8 cellular contexts compared by ENCODE assay signal in genomic region chr11:122883682-122883981, GRCh38. TPM values are rescaled to one million over a fixed set of nuclear protein-coding genes. Genes with fewer than 3 reads are reported as not detected.
DNase-seq lines count a peak whose midpoint lies in the region; ATAC-seq and TF ChIP-seq lines count a peak whose summit lies in the region.

No MANE protein-coding gene starts in this region.

- H3K27me3 Mint-ChIP-seq in chondrocyte (ENCODE audit: low read depth) = no peaks in the 10 kb centered on the region

- peaks cover 19% of the 10 kb centered on the region for H3K4me1 Mint-ChIP-seq in chondrocyte (ENCODE audit: low read depth)

- H3K9me3 ChIP-seq in heart left ventricle (no peaks in the 10 kb centered on the region), mucosa of stomach (ENCODE audit: control insufficient read depth, low read length) (no peaks in the 10 kb centered on the region), adrenal gland (replicated peaks in 1 of 3) (no peaks in the 10 kb centered on the region)

- peak overlapping the region in 10 of 12 donors; percentile 61 to 78 (median 72) for H3K4me3 ChIP-seq in heart left ventricle
- H3K4me3 ChIP-seq in mucosa of stomach (ENCODE audit: low read length) = no peak overlapping the region
- H3K4me3 ChIP-seq in urinary bladder (ENCODE audit: low read depth, low read length) = peak overlapping the region; percentile 83
- H3K4me3 ChIP-seq in adrenal gland = peak overlapping the region in 1 of 4 donors; percentile 56

- TF ChIP-seq POLR2A in heart left ventricle (IDR thresholded peaks at IDR 0.05) (no peak), adrenal gland (IDR thresholded peaks at IDR 0.05) (no peak)

- H3K4me3 Mint-ChIP-seq in chondrocyte (ENCODE audit: unreplicated experiment) = peak overlapping the region; percentile 83

- no peak for TF ChIP-seq CTCF in heart left ventricle (IDR thresholded peaks at IDR 0.05)
- TF ChIP-seq CTCF in chondrocyte (IDR thresholded peaks at IDR 0.05) = no peak
- no peak for TF ChIP-seq CTCF in adrenal gland (IDR thresholded peaks at IDR 0.05)

- H3K9ac ChIP-seq in mucosa of stomach (ENCODE audit: low read length) = peak overlapping the region; percentile 72

- DNase-seq in heart left ventricle = no peak
- no peak for DNase-seq in left ventricle myocardium superior
- DNase-seq in chondrocyte (ENCODE audit: low spot score) = no peak
- DNase-seq in adrenal gland = no peak
- no peak for DNase-seq in NCI-H1417 (lab: John Stamatoyannopoulos, UW)
- no peak for DNase-seq in NCI-H510A treated with DMSO at 0.1 percent for 48 hours (lab: John Stamatoyannopoulos, UW)

- peaks cover 6% of the 10 kb centered on the region for H3K36me3 Mint-ChIP-seq in chondrocyte (ENCODE audit: low read depth)

- H3K36me3 ChIP-seq in heart left ventricle (peaks cover 0 to 7% (median 0%) of the 10 kb centered on the region in 9 donors), mucosa of stomach (ENCODE audit: control insufficient read depth, insufficient read depth, low read length) (no peaks in the 10 kb centered on the region), urinary bladder (ENCODE audit: insufficient read depth) (no peaks in the 10 kb centered on the region), adrenal gland (replicated peaks in 1 of 2) (no peaks in the 10 kb centered on the region)

- peaks cover 0 to 14% (median 1%) of the 10 kb centered on the region in 12 donors for H3K4me1 ChIP-seq in heart left ventricle
- peaks cover 8% of the 10 kb centered on the region for H3K4me1 ChIP-seq in mucosa of stomach (ENCODE audit: control insufficient read depth, insufficient read depth, low read length)
- H3K4me1 ChIP-seq in urinary bladder (ENCODE audit: insufficient read depth) = no peaks in the 10 kb centered on the region
- no peaks in the 10 kb centered on the region for H3K4me1 ChIP-seq in adrenal gland (replicated peaks in 1 of 2)

- peak overlapping the region; percentile 95 for H3K27ac Mint-ChIP-seq in chondrocyte (ENCODE audit: unreplicated experiment)

- intact Hi-C loops in heart left ventricle (cut with DNase I) = no loop called here
- intact Hi-C loops in left ventricle myocardium superior (cut with micrococcal nuclease) = no loop called here
- intact Hi-C loops in adrenal gland (cut with DNase I) = no loop called here

- ATAC-seq in heart left ventricle = no peak
- ATAC-seq in left ventricle myocardium superior = no peak

- H3K27me3 ChIP-seq in heart left ventricle (peaks cover 0 to 18% (median 5%) of the 10 kb centered on the region in 9 donors), mucosa of stomach (ENCODE audit: control insufficient read depth, insufficient read depth, low read length) (peaks cover 17% of the 10 kb centered on the region), adrenal gland (peaks cover 7% of the 10 kb centered on the region)

- no peaks in the 10 kb centered on the region for H3K9me3 Mint-ChIP-seq in chondrocyte (ENCODE audit: low read depth)

- WGBS in heart left ventricle, 4 donors = 64 to 75% (median 71%) methylated on average over 3 of the region's 3 CpGs
- 44% methylated on average over 3 of the region's 3 CpGs for WGBS in urinary bladder
- WGBS in adrenal gland, 4 donors = 51 to 67% (median 62%) methylated on average over 3 of the region's 3 CpGs

- H3K27ac ChIP-seq in heart left ventricle (peak overlapping the region in 6 of 12 donors; percentile 66 to 79 (median 78)), urinary bladder (ENCODE audit: low read depth) (no peak overlapping the region), adrenal gland (peak overlapping the region in 1 of 5 donors; percentile 85)

RNA-seq across cellular contexts. Expression of gene JHY, which starts 1.1 kb away (rescaled TPM):
- 1 to 10 TPM in 5 of 9 donors, under 1 TPM in 4; 0.50 to 2.3 (median 1.1) TPM for total RNA-seq in heart left ventricle
- under 1 TPM; 0.54 to 0.61 TPM for polyA plus RNA-seq in heart left ventricle
- total RNA-seq in left ventricle myocardium superior = 1.8 TPM
- total RNA-seq in chondrocyte = 7.4 to 7.8 TPM (median 7.7 TPM) in 3 replicates
- 7.1 TPM for total RNA-seq in urinary bladder
- 2.3 TPM for polyA plus RNA-seq in urinary bladder
- total RNA-seq in adrenal gland = 1 to 10 TPM in 6 of 8 donors, under 1 TPM in 2; 0.95 to 6.8 (median 1.9) TPM
- 1 to 10 TPM in 2 of 3 donors, under 1 TPM in 1; 0.84 to 2.3 (median 1.6) TPM for polyA plus RNA-seq in adrenal gland

RNA-seq across cellular contexts. Expression of gene CRTAM, which starts 45.3 kb away (rescaled TPM):
- 1 to 10 TPM in 2 of 9 donors, under 1 TPM in 1, not detected in 6; 0.23 to 2.2 (median 1.8) TPM for total RNA-seq in heart left ventricle
- under 1 TPM in 1 of 2 donors, not detected in 1; 0.08 TPM for polyA plus RNA-seq in heart left ventricle
- total RNA-seq in left ventricle myocardium superior = not detected
- total RNA-seq in chondrocyte = not detected in 3 replicates
- 0.37 TPM for total RNA-seq in urinary bladder
- polyA plus RNA-seq in urinary bladder = 0.11 TPM
- total RNA-seq in adrenal gland = under 1 TPM in 6 of 8 donors, not detected in 2; 0.16 to 0.88 (median 0.47) TPM
- 1 to 10 TPM in 1 of 3 donors, under 1 TPM in 2; 0.09 to 2.2 (median 0.13) TPM for polyA plus RNA-seq in adrenal gland
